In genomic region chr1:109844609-109845008, GRCh38 we compare ENCODE assay signal across 1 cellular context.
TF ChIP-seq lines count a peak whose summit lies in the region.

No MANE protein-coding gene starts in this region.

TF ChIP-seq in GM12878, 131 proteins besides CTCF, POLR2A, EP300 and RAD21:
- TF ChIP-seq ZBTB33 (IDR thresholded peaks at IDR 0.05) (no peak), SPI1 (IDR thresholded peaks at IDR 0.05; ENCODE audit: borderline replicate concordance, insufficient read depth, low read depth, low read length) (peak; percentile 32; the same call in 1 of the 2 replicates)
